ENCODE assay signal across 19 cellular contexts in the genomic region with DNA sequence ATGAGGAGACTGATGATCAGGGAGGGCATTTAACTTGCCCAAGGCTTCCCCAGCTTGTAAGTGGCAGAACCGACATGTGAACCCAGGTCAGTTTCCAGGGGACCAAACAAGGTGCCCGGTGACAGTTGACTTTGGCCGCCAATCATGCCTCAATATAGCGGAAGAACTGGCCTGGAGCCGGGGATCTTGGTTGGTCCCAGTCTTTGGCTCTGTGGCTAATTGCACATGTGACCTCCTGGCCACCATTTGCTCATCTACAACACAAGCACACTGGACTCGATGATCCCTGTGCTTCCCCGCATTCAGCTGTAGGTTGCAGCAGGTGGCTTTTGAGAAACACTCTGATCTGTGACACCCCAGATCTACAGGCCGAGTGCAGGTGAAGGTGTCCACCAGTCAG.
"Had no signal": no experiment of that assay in that cellular context is flagged by ENCODE, and none has a peak within 500 bp of the region (broad histone marks: within the 10 kb centered on the region; RNA-seq: fewer than 3 reads in every experiment).

No MANE protein-coding gene starts in this region.

- H3K4me1 ChIP-seq: colonic mucosa, prostate gland had no signal

- H3K4me2 ChIP-seq: hepatocyte had no signal

- H3K9me3 Mint-ChIP-seq: activated naive CD8-positive, alpha-beta T cell treated with anti-CD3 and anti-CD28 coated beads, Interleukin-2, amount 10 ng/mL, durations not matched to agents 7 days and 5 days; activated T-cell treated with anti-CD3 and anti-CD28 coated beads, Interleukin-2, amount 50 U/mL, for 24 hours; natural killer cell treated with Interleukin-12 subunit alpha and Interleukin-12 subunit beta and Interleukin-15 and Interleukin-18, amount 100 ng/mL, for 72 hours had no signal

- H3K36me3 Mint-ChIP-seq: activated CD8-positive, alpha-beta memory T cell treated with anti-CD3 and anti-CD28 coated beads, Interleukin-2, amount 10 ng/mL, durations not matched to agents 7 days and 5 days; activated naive CD8-positive, alpha-beta T cell treated with anti-CD3 and anti-CD28 coated beads, Interleukin-2, amount 10 ng/mL, durations not matched to agents 7 days and 5 days; natural killer cell treated with Interleukin-12 subunit alpha and Interleukin-12 subunit beta and Interleukin-15 and Interleukin-18, amount 100 ng/mL, for 72 hours had no signal

- H3K27me3 ChIP-seq: colonic mucosa, hepatocyte had no signal

- ATAC-seq: activated CD8-positive, alpha-beta memory T cell treated with anti-CD3 and anti-CD28 coated beads, Interleukin-2, amount 10 ng/mL, durations not matched to agents 7 days and 5 days had no signal

- H3K27me3 Mint-ChIP-seq: activated CD8-positive, alpha-beta memory T cell treated with anti-CD3 and anti-CD28 coated beads, Interleukin-2, amount 10 ng/mL, durations not matched to agents 7 days and 5 days; activated naive CD8-positive, alpha-beta T cell treated with anti-CD3 and anti-CD28 coated beads, Interleukin-2, amount 10 ng/mL, durations not matched to agents 7 days and 5 days; activated T-cell treated with anti-CD3 and anti-CD28 coated beads, Interleukin-2, amount 50 U/mL, for 24 hours had no signal

- H3K79me2 ChIP-seq: hepatocyte had no signal

- H3K4me3 ChIP-seq: colonic mucosa, hepatocyte, mucosa of descending colon, prostate gland, skin epidermis had no signal

- H3K4me1 Mint-ChIP-seq: activated CD8-positive, alpha-beta memory T cell treated with anti-CD3 and anti-CD28 coated beads, Interleukin-2, amount 10 ng/mL, durations not matched to agents 7 days and 5 days; activated naive CD8-positive, alpha-beta T cell treated with anti-CD3 and anti-CD28 coated beads, Interleukin-2, amount 10 ng/mL, durations not matched to agents 7 days and 5 days had no signal

- DNase-seq: activated CD4-positive, alpha-beta T cell treated with anti-CD3 and anti-CD28 coated beads, Interleukin-2, amount 50 U/mL, for 4 hours; activated CD4-positive, CD25-positive, alpha-beta regulatory T cell treated with anti-CD3 and anti-CD28 coated beads, Interleukin-2, amount 50 U/mL, for 72 hours; activated CD8-positive, alpha-beta memory T cell treated with anti-CD3 and anti-CD28 coated beads, Interleukin-2, amount 10 ng/mL, durations not matched to agents 7 days and 5 days; activated gamma-delta T cell; activated naive CD8-positive, alpha-beta T cell treated with anti-CD3 and anti-CD28 coated beads, Interleukin-2, amount 10 ng/mL, durations not matched to agents 7 days and 5 days; activated T-cell treated with anti-CD3 and anti-CD28 coated beads, Interleukin-2, amount 50 U/mL, for 24 hours; colonic mucosa; foreskin melanocyte; kidney glomerular epithelial cell; mammary epithelial cell; mucosa of descending colon; SHP77 treated with DMSO at 0.1 percent for 48 hours; T-helper 2 cell; trophoblast cell had no signal

- H3K27ac Mint-ChIP-seq: activated CD8-positive, alpha-beta memory T cell treated with anti-CD3 and anti-CD28 coated beads, Interleukin-2, amount 10 ng/mL, durations not matched to agents 7 days and 5 days; activated naive CD8-positive, alpha-beta T cell treated with anti-CD3 and anti-CD28 coated beads, Interleukin-2, amount 10 ng/mL, durations not matched to agents 7 days and 5 days; activated T-cell treated with anti-CD3 and anti-CD28 coated beads, Interleukin-2, amount 50 U/mL, for 24 hours; natural killer cell treated with Interleukin-12 subunit alpha and Interleukin-12 subunit beta and Interleukin-15 and Interleukin-18, amount 100 ng/mL, for 72 hours had no signal

- H3K27ac ChIP-seq: colonic mucosa, hepatocyte, prostate gland, skin epidermis had no signal

- H3K36me3 ChIP-seq: colonic mucosa, prostate gland had no signal

- FAIRE-seq: astrocyte had no signal

- H3K9me3 ChIP-seq: colonic mucosa, mucosa of descending colon, prostate gland had no signal

- H3K4me3 Mint-ChIP-seq: activated CD8-positive, alpha-beta memory T cell treated with anti-CD3 and anti-CD28 coated beads, Interleukin-2, amount 10 ng/mL, durations not matched to agents 7 days and 5 days; activated naive CD8-positive, alpha-beta T cell treated with anti-CD3 and anti-CD28 coated beads, Interleukin-2, amount 10 ng/mL, durations not matched to agents 7 days and 5 days; activated T-cell treated with anti-CD3 and anti-CD28 coated beads, Interleukin-2, amount 50 U/mL, for 24 hours; natural killer cell treated with Interleukin-12 subunit alpha and Interleukin-12 subunit beta and Interleukin-15 and Interleukin-18, amount 100 ng/mL, for 72 hours had no signal

- H2AFZ ChIP-seq: hepatocyte had no signal
